13 cellular contexts compared by ENCODE assay signal in the genomic region with DNA sequence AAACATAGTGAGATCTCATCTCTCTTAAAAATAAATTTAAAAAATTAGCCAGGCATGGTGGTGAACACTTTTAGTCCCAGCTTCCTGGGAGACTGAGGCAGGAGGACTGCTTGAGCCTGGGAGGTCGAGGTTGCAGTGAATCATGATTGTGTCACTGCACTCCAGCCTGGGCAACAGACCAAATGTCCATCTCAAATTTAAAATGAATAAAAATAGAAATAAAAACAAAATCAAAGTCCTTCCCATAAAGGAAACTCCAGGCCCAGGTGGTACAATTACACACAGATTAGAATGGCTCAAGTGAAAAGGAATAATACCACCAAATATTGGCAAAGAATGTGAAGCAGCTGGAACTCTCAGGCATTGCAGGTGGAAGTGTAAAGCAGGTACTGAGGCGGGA. TPM values are rescaled to one million over a fixed set of nuclear protein-coding genes. Genes with fewer than 3 reads are reported as not detected.
"Had no signal": no experiment of that assay in that cellular context is flagged by ENCODE, and none has a peak within 500 bp of the region (broad histone marks: within the 10 kb centered on the region; RNA-seq: fewer than 3 reads in every experiment).

No MANE protein-coding gene starts in this region.

- H3K4me3 ChIP-seq: left ventricle myocardium inferior, mucosa of descending colon, thoracic aorta, upper lobe of right lung had no signal

- FAIRE-seq: keratinocyte had no signal

- H3K27ac ChIP-seq: left ventricle myocardium inferior, thoracic aorta, upper lobe of right lung had no signal

- H3K27me3 ChIP-seq: upper lobe of right lung had no signal

- H3K4me3 Mint-ChIP-seq: activated naive CD8-positive, alpha-beta T cell treated with anti-CD3 and anti-CD28 coated beads, Interleukin-2, amount 10 ng/mL, durations not matched to agents 7 days and 5 days; naive thymus-derived CD8-positive, alpha-beta T cell; stimulated activated effector memory CD8-positive, alpha-beta T cell treated with anti-CD3 and anti-CD28 coated beads, Interleukin-12 subunit alpha, Interleukin-12 subunit beta, amount 100 ng/mL, for 72 hours had no signal

- H3K9me3 ChIP-seq: left ventricle myocardium inferior, mucosa of descending colon, thoracic aorta, upper lobe of right lung had no signal

- H3K9me3 Mint-ChIP-seq: activated naive CD8-positive, alpha-beta T cell treated with anti-CD3 and anti-CD28 coated beads, Interleukin-2, amount 10 ng/mL, durations not matched to agents 7 days and 5 days; stimulated activated effector memory CD8-positive, alpha-beta T cell treated with anti-CD3 and anti-CD28 coated beads, Interleukin-12 subunit alpha, Interleukin-12 subunit beta, amount 100 ng/mL, for 72 hours had no signal

- H3K4me1 Mint-ChIP-seq: activated naive CD8-positive, alpha-beta T cell treated with anti-CD3 and anti-CD28 coated beads, Interleukin-2, amount 10 ng/mL, durations not matched to agents 7 days and 5 days; stimulated activated effector memory CD8-positive, alpha-beta T cell treated with anti-CD3 and anti-CD28 coated beads, Interleukin-12 subunit alpha, Interleukin-12 subunit beta, amount 100 ng/mL, for 72 hours had no signal

- DNase-seq: activated CD4-positive, CD25-positive, alpha-beta regulatory T cell treated with anti-CD3 and anti-CD28 coated beads, Interleukin-2, amount 50 U/mL, for 72 hours; activated naive CD4-positive, alpha-beta T cell; activated naive CD8-positive, alpha-beta T cell treated with anti-CD3 and anti-CD28 coated beads, Interleukin-2, amount 10 ng/mL, durations not matched to agents 7 days and 5 days; anterior cingulate cortex; erythroblast; left ventricle myocardium inferior; mucosa of descending colon; naive thymus-derived CD8-positive, alpha-beta T cell; T1000; upper lobe of right lung had no signal

- H3K36me3 ChIP-seq: left ventricle myocardium inferior, thoracic aorta, upper lobe of right lung had no signal

- ATAC-seq: mucosa of descending colon; naive thymus-derived CD8-positive, alpha-beta T cell; stimulated activated effector memory CD8-positive, alpha-beta T cell treated with anti-CD3 and anti-CD28 coated beads, Interleukin-12 subunit alpha, Interleukin-12 subunit beta, amount 100 ng/mL, for 72 hours; upper lobe of right lung had no signal

- H3K27ac Mint-ChIP-seq: activated naive CD8-positive, alpha-beta T cell treated with anti-CD3 and anti-CD28 coated beads, Interleukin-2, amount 10 ng/mL, durations not matched to agents 7 days and 5 days; stimulated activated effector memory CD8-positive, alpha-beta T cell treated with anti-CD3 and anti-CD28 coated beads, Interleukin-12 subunit alpha, Interleukin-12 subunit beta, amount 100 ng/mL, for 72 hours had no signal

- H3K27me3 Mint-ChIP-seq: naive thymus-derived CD8-positive, alpha-beta T cell had no signal

- H3K36me3 Mint-ChIP-seq: naive thymus-derived CD8-positive, alpha-beta T cell; stimulated activated effector memory CD8-positive, alpha-beta T cell treated with anti-CD3 and anti-CD28 coated beads, Interleukin-12 subunit alpha, Interleukin-12 subunit beta, amount 100 ng/mL, for 72 hours had no signal

RNA-seq across cellular contexts. Expression of a gene that starts 19.3 kb away (rescaled TPM):
- polyA plus RNA-seq: keratinocyte had no signal
